Comparison of ENCODE assay signal across 19 cellular contexts in the genomic region with DNA sequence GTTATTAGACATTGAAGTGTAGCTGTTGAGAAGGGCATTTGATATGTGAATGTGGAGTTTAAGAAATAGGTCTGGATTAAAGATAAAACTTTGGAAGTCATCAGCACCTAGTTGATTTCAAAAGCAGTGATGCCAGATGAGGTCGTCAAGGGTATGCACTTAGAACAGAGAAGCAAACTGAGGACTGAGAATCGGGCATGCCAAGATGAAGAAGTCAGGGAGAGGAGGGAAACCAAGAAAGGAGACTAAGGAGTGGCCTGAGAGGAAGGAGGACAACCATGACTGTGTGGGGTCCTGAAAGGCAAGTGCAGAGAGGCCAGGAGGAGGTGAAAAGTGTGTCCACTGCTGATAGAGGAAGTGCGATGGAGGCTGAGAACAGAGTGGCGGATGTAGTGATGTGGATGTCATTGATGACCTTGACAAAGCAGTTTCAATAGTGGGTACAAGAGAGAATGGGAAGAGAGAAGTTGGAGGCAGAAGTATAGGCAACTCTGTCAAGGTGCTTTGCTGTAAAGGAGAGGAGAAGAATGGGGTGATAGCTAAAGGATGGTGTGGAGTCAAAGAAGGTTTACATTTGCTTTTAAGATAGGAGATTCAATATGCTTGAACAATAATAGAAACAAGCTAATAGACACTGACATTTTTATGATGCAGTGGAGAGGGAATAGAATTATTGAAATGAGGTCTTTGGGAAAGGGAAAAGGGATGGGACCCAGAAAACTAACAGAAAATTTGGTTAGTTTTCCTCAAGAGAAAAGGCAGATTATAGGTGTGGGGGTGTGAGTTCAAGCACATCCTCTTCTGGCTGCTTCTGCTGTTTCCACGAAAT.
DNase-seq lines count a peak whose midpoint lies in the region; ATAC-seq, FAIRE-seq and TF ChIP-seq lines count a peak whose summit lies in the region.
"Had no signal": no experiment of that assay in that cellular context is flagged by ENCODE, and none has a peak within 500 bp of the region (broad histone marks: within the 10 kb centered on the region; RNA-seq: fewer than 3 reads in every experiment).

No MANE protein-coding gene starts in this region.

- CTCF ChIA-PET in GM12878 (lab: Yijun Ruan, JAX), result interaction anchor here (1.0 to 1.1 kb wide), 2 partner anchors 31 to 98 kb away, joined by 3 read pairs; no protein-coding TSS in a partner anchor
- CTCF ChIA-PET in naive thymus-derived CD4-positive, alpha-beta T cell (lab: Charles Lee), result interaction anchor here (1.1 kb wide), 1 partner anchor 99 kb away, joined by 3 read pairs; no protein-coding TSS in a partner anchor

- TF ChIP-seq EP300 in GM12878 (IDR thresholded peaks at IDR 0.05; ENCODE audit: borderline replicate concordance in 1 of 2, control insufficient read depth in 1 of 2, low read depth in 2 of 2, low read length in 2 of 2), result no peak

- SMC1A ChIA-PET in GM12878 (lab: Charles Lee; ENCODE audit: uncharacterized antibody, unreplicated experiment), result interaction anchor here (0.7 to 16.4 kb wide), 6 partner anchors 13 to 75 kb away, joined by 3 to 177 read pairs (median 8); no protein-coding TSS in a partner anchor

- no peaks in the 10 kb centered on the region for H3K27me3 ChIP-seq in GM12878 (replicated peaks in 1 of 2; ENCODE audit: control insufficient read depth in 2 of 2, insufficient read depth in 2 of 2, low read length in 1 of 2)
- no peaks in the 10 kb centered on the region for H3K27me3 ChIP-seq in naive thymus-derived CD4-positive, alpha-beta T cell (ENCODE audit: control insufficient read depth in 2 of 2, insufficient read depth in 2 of 2, low read length in 2 of 2)
- H3K27me3 ChIP-seq in HAP-1 (ENCODE audit: low read depth), result no peaks in the 10 kb centered on the region
- H3K27me3 ChIP-seq: SJCRH30 had no signal

- H3K4me2 ChIP-seq in GM12878 (ENCODE audit: control insufficient read depth, insufficient read depth), result no peak overlapping the region

- RAD21 ChIA-PET in GM12878 (lab: Charles Lee; ENCODE audit: unreplicated experiment), result interaction anchor here (0.7 to 1.2 kb wide), 2 partner anchors 14 to 122 kb away, joined by 3 to 4 read pairs; no protein-coding TSS in a partner anchor

- BruUV-seq in GM12878 (replicated peaks; lab: Mats Ljungman, UMichigan), result no TSS peak

- intact Hi-C loops in CD14-positive monocyte (cut with micrococcal nuclease) (no loop called here), GM12878 (cut with micrococcal nuclease; ENCODE audit: unreplicated experiment) (no loop called here)
- intact Hi-C loops in naive thymus-derived CD4-positive, alpha-beta T cell (cut with micrococcal nuclease), result no loop called here

- no peaks in the 10 kb centered on the region for H4K20me1 ChIP-seq in GM12878 (ENCODE audit: control insufficient read depth, insufficient read depth)

- H3K9me3 ChIP-seq in GM12878 (replicated peaks; ENCODE audit: control insufficient read depth, insufficient read depth, low read length), result peaks cover 3% of the 10 kb centered on the region; the same call in 2 of the 3 replicates
- H3K9me3 ChIP-seq in naive thymus-derived CD4-positive, alpha-beta T cell (ENCODE audit: control insufficient read depth in 2 of 3, low read length in 3 of 3), result no peaks in the 10 kb centered on the region
- no peaks in the 10 kb centered on the region for H3K9me3 ChIP-seq in HAP-1
- H3K9me3 ChIP-seq: SJCRH30 had no signal

- peak overlapping the region; percentile 7 to 76 (median 59) for H3K27ac Mint-ChIP-seq in CD14-positive monocyte
- no peak overlapping the region for H3K27ac Mint-ChIP-seq in naive thymus-derived CD4-positive, alpha-beta T cell
- H3K27ac Mint-ChIP-seq: HFFc6 had no signal

- H3K4me1 Mint-ChIP-seq in CD14-positive monocyte, result peaks cover 38% of the 10 kb centered on the region
- H3K4me1 Mint-ChIP-seq in naive thymus-derived CD4-positive, alpha-beta T cell, result peaks cover 0 to 13% (median 0%) of the 10 kb centered on the region in 7 donors

- H3K36me3 ChIP-seq in GM12878 (ENCODE audit: control insufficient read depth in 2 of 2, insufficient read depth in 2 of 2, low read length in 1 of 2) (no peaks in the 10 kb centered on the region), HAP-1 (replicated peaks) (no peaks in the 10 kb centered on the region)
- H3K36me3 ChIP-seq in naive thymus-derived CD4-positive, alpha-beta T cell (ENCODE audit: control insufficient read depth in 2 of 3, insufficient read depth in 3 of 3, low read length in 3 of 3), result no peaks in the 10 kb centered on the region
- H3K36me3 ChIP-seq: SJCRH30 had no signal

- H3K36me3 Mint-ChIP-seq in CD14-positive monocyte, result no peaks in the 10 kb centered on the region
- H3K36me3 Mint-ChIP-seq in naive thymus-derived CD4-positive, alpha-beta T cell, result peaks cover 0 to 16% (median 0%) of the 10 kb centered on the region in 5 donors

- DNase-seq in CD14-positive monocyte (ENCODE audit: low spot score) (no peak), MV-4-11 (lab: John Stamatoyannopoulos, UW) (peak; percentile 40), GM12878 (ENCODE audit: low read depth, low spot score) (no peak), HAP-1 (ENCODE audit: low spot score in 2 of 2) (no peak), GM10266 (ENCODE audit: extremely low spot score) (no peak), COLO668 (lab: John Stamatoyannopoulos, UW; ENCODE audit: unreplicated experiment) (no peak)
- no peak for DNase-seq in naive thymus-derived CD4-positive, alpha-beta T cell
- DNase-seq: Calu3, HFFc6, IMR-90, NCI-H1092, NCI-H1694, NCI-H748 treated with DMSO at 0.1 percent for 48 hours, RPMI8226, SJCRH30 had no signal

- H3K79me2 ChIP-seq in GM12878 (ENCODE audit: control insufficient read depth, insufficient read depth, low read length), result no peaks in the 10 kb centered on the region

- no peak overlapping the region for H3K9ac ChIP-seq in GM12878 (ENCODE audit: control insufficient read depth, insufficient read depth, low read length)

- peaks cover 0 to 7% (median 3%) of the 10 kb centered on the region in 7 donors for H3K9me3 Mint-ChIP-seq in CD14-positive monocyte
- peaks cover 0 to 13% (median 0%) of the 10 kb centered on the region in 11 donors for H3K9me3 Mint-ChIP-seq in naive thymus-derived CD4-positive, alpha-beta T cell
- H3K9me3 Mint-ChIP-seq: HFFc6 had no signal

- H3K4me3 Mint-ChIP-seq in CD14-positive monocyte, result peak overlapping the region in 1 of 2 donors; percentile 18
- no peak overlapping the region for H3K4me3 Mint-ChIP-seq in naive thymus-derived CD4-positive, alpha-beta T cell
- H3K4me3 Mint-ChIP-seq: HFFc6 had no signal

- POLR2A ChIA-PET in GM12878 (lab: Charles Lee), result interaction anchor here (0.6 kb wide), 1 partner anchor 63 kb away, joined by 5 read pairs; no protein-coding TSS in a partner anchor
- POLR2A ChIA-PET in naive thymus-derived CD4-positive, alpha-beta T cell (lab: Charles Lee), result interaction anchor here (0.6 kb wide), 1 partner anchor 1373 kb away, joined by 3 read pairs; no protein-coding TSS in a partner anchor

- no peak for ATAC-seq in GM12878
- ATAC-seq in naive thymus-derived CD4-positive, alpha-beta T cell, result peak; percentile 57
- no peak for ATAC-seq in HG02610 (IDR thresholded peaks at IDR 0.05; ENCODE audit: unreplicated experiment)

- 83% methylated on average over 5 of the region's 5 CpGs for WGBS in GM12878 (ENCODE audit: insufficient coverage, insufficient replicate concordance, low lambda C conversion rate, missing lambda C conversion rate)

- in situ Hi-C loops in GM12878 (cut with MboI) (no loop called here), HAP-1 (cut with MboI; ENCODE audit: low sequenced_read_pairs) (no loop called here)

- no peak for TF ChIP-seq POLR2A in GM12878 (IDR thresholded peaks at IDR 0.05; ENCODE audit: low read depth, low read length)

- no peak overlapping the region for H3K4me3 ChIP-seq in GM12878
- H3K4me3 ChIP-seq in naive thymus-derived CD4-positive, alpha-beta T cell (ENCODE audit: low read length), result no peak overlapping the region
- H3K4me3 ChIP-seq in HAP-1, result no peak overlapping the region
- H3K4me3 ChIP-seq: SJCRH30 had no signal

- FAIRE-seq in GM12878 (lab: Jason Lieb, UNC), result no peak
- FAIRE-seq: A204.1, H1 had no signal

- no peak overlapping the region for H3K27ac ChIP-seq in GM12878 (ENCODE audit: control insufficient read depth, insufficient read depth)
- H3K27ac ChIP-seq in naive thymus-derived CD4-positive, alpha-beta T cell (ENCODE audit: low read depth, low read length), result no peak overlapping the region
- H3K27ac ChIP-seq: C4-2B, SJCRH30 had no signal

- TF ChIP-seq RAD21 in GM12878 (IDR thresholded peaks at IDR 0.05; ENCODE audit: insufficient read depth, low read depth, low read length), result no peak

- H2AFZ ChIP-seq in GM12878 (ENCODE audit: control insufficient read depth, low read depth, low read length), result peak overlapping the region; percentile 3; the same call in 1 of the 2 replicates

- TF ChIP-seq CTCF in CD14-positive monocyte (IDR thresholded peaks at IDR 0.05) (no peak), GM12878 (IDR thresholded peaks at IDR 0.05 in 2 of 3, conservative IDR thresholded peaks at IDR 0.05 in 1 of 3; ENCODE audit: control insufficient read depth in 2 of 3, extremely low read depth in 1 of 3, insufficient read depth in 1 of 3, low read depth in 3 of 3, low read length in 3 of 3) (no peak), GM10266 (IDR thresholded peaks at IDR 0.05; ENCODE audit: control insufficient read depth, insufficient read depth, low read depth, missing control alignments) (no peak)

- peaks cover 0 to 7% (median 0%) of the 10 kb centered on the region in 3 donors for H3K27me3 Mint-ChIP-seq in CD14-positive monocyte (ENCODE audit: low read depth in 3 of 3)
- H3K27me3 Mint-ChIP-seq in naive thymus-derived CD4-positive, alpha-beta T cell, result peaks cover 4 to 16% (median 6%) of the 10 kb centered on the region in 5 donors

- H3K4me1 ChIP-seq in GM12878 (ENCODE audit: control insufficient read depth, insufficient read depth, low read length) (peaks cover 3% of the 10 kb centered on the region), HAP-1 (no peaks in the 10 kb centered on the region)
- H3K4me1 ChIP-seq in naive thymus-derived CD4-positive, alpha-beta T cell (ENCODE audit: control insufficient read depth in 2 of 2, insufficient read depth in 2 of 2, low read length in 2 of 2), result no peaks in the 10 kb centered on the region
- H3K4me1 ChIP-seq: SJCRH30 had no signal

TF ChIP-seq in GM12878, 131 proteins besides CTCF, POLR2A, EP300 and RAD21:
- TF ChIP-seq BACH1 (IDR thresholded peaks at IDR 0.05; ENCODE audit: borderline replicate concordance) (no peak), SPI1 (IDR thresholded peaks at IDR 0.05; ENCODE audit: borderline replicate concordance, insufficient read depth, low read depth, low read length) (peak; percentile 49; the same call in 1 of the 2 replicates), SREBF1 (IDR thresholded peaks at IDR 0.05; ENCODE audit: low read length) (no peak)

Comparison
In these comparisons a context has a peak if more than half of its experiments do, and no peak if none do; other contexts are left out.
1. H3K27ac Mint-ChIP-seq: peak in CD14-positive monocyte (7 of 7); none in naive thymus-derived CD4-positive, alpha-beta T cell (0 of 9).